ENCODE assay signal across 21 cellular contexts in genomic region chr22:44544523-44545433, GRCh38. TPM values are rescaled to one million over a fixed set of nuclear protein-coding genes. Genes with fewer than 3 reads are reported as not detected.
A peak's percentile ranks its signal among the peaks of the same experiment; 100 is the strongest.
DNase-seq lines count a peak whose midpoint lies in the region; ATAC-seq and TF ChIP-seq lines count a peak whose summit lies in the region.
"Had no signal": no experiment of that assay in that cellular context is flagged by ENCODE, and none has a peak within 500 bp of the region (broad histone marks: within the 10 kb centered on the region; RNA-seq: fewer than 3 reads in every experiment).

No MANE protein-coding gene starts in this region.

- H3K27ac ChIP-seq in hepatocyte = no peak overlapping the region
- H3K27ac ChIP-seq: Peyer's patch had no signal

- H3K36me3 Mint-ChIP-seq in neural crest cell (ENCODE audit: low read depth) = no peaks in the 10 kb centered on the region
- H3K36me3 Mint-ChIP-seq: IgD-negative memory B cell had no signal

- intact Hi-C loops in cardiac septum (cut with DNase I) (no loop called here), left ventricle myocardium superior (cut with micrococcal nuclease) (no loop called here)

- peaks cover 6% of the 10 kb centered on the region for H3K27me3 Mint-ChIP-seq in neural crest cell (ENCODE audit: low read depth)

- peak overlapping the region; percentile 81 for H3K27ac Mint-ChIP-seq in neural crest cell (ENCODE audit: unreplicated experiment)
- H3K27ac Mint-ChIP-seq: CD4-positive, alpha-beta T cell; IgD-negative memory B cell had no signal

- peaks cover 9% of the 10 kb centered on the region for H3K4me1 Mint-ChIP-seq in neural crest cell

- no peaks in the 10 kb centered on the region for H4K20me1 ChIP-seq in hepatocyte (ENCODE audit: insufficient read depth, poor library complexity, severe bottlenecking)

- no peaks in the 10 kb centered on the region for H3K9me3 Mint-ChIP-seq in neural crest cell
- H3K9me3 Mint-ChIP-seq: CD4-positive, alpha-beta T cell had no signal

- H3K36me3 ChIP-seq in hepatocyte (replicated peaks; ENCODE audit: insufficient read depth, low read depth) = no peaks in the 10 kb centered on the region
- H3K36me3 ChIP-seq: BE2C, Peyer's patch had no signal

- no peaks in the 10 kb centered on the region for H3K9me2 ChIP-seq in hepatocyte (replicated peaks; ENCODE audit: insufficient read depth)

- H3K9me3 ChIP-seq in hepatocyte (ENCODE audit: low read depth) = no peaks in the 10 kb centered on the region
- H3K9me3 ChIP-seq: BE2C, Peyer's patch had no signal

- H3K4me2 ChIP-seq in hepatocyte = no peak overlapping the region

- peaks cover 9% of the 10 kb centered on the region for H3K4me1 ChIP-seq in hepatocyte (ENCODE audit: insufficient read depth)
- H3K4me1 ChIP-seq: BE2C, Peyer's patch had no signal

- 90% methylated on average over 19 of the region's 19 CpGs for WGBS in hepatocyte (ENCODE audit: low lambda C conversion rate, missing lambda C conversion rate)

- H3K79me2 ChIP-seq in hepatocyte = no peaks in the 10 kb centered on the region

- H2AFZ ChIP-seq in hepatocyte = no peak overlapping the region

- no peaks in the 10 kb centered on the region for H3K27me3 ChIP-seq in hepatocyte
- H3K27me3 ChIP-seq: Peyer's patch had no signal

- H3K4me3 Mint-ChIP-seq in neural crest cell = no peak overlapping the region
- H3K4me3 Mint-ChIP-seq: CD4-positive, alpha-beta T cell; IgD-negative memory B cell had no signal

- DNase-seq in cardiac septum (ENCODE audit: low spot score) (peak; percentile 49), left ventricle myocardium superior (no peak), hepatocyte (ENCODE audit: low spot score) (peak; percentile 3), neural crest cell (ENCODE audit: low read depth, low spot score) (no peak), putamen (ENCODE audit: low spot score) (no peak), NCI-H1048 (lab: John Stamatoyannopoulos, UW) (no peak), MV-4-11 (lab: John Stamatoyannopoulos, UW) (no peak)
- no peak for DNase-seq in stimulated activated naive CD4-positive, alpha-beta T cell (lab: John Stamatoyannopoulos, UW)
- DNase-seq: BE2C; CD4-positive, alpha-beta T cell; GF-D8; HCEC 1CT; Karpas-422; NCI-H1092; NCI-H146; NCI-H2029 treated with DMSO at 0.1 percent for 48 hours; NCI-H446; Peyer's patch; Right ventricle myocardium superior had no signal

- H3K4me3 ChIP-seq in hepatocyte = no peak overlapping the region
- H3K4me3 ChIP-seq: GM12878, Peyer's patch had no signal

- TF ChIP-seq CTCF in hepatocyte (IDR thresholded peaks at IDR 0.05; ENCODE audit: poor library complexity) (no peak), neural crest cell (conservative IDR thresholded peaks at IDR 0.05) (no peak)

- ATAC-seq in left ventricle myocardium superior = no peak

RNA-seq across cellular contexts. Expression of gene RTL6, which starts 46.7 kb away (rescaled TPM):
- 25.6 TPM for total RNA-seq in cardiac septum
- 24.7 TPM for total RNA-seq in left ventricle myocardium superior
- total RNA-seq in hepatocyte = 20.6 and 23.4 TPM in 2 replicates
- polyA plus RNA-seq in hepatocyte = 13.0 and 15.3 TPM in 2 replicates
- total RNA-seq in neural crest cell = 45.0 and 45.6 TPM in 2 replicates

Comparison
In these comparisons a context has a peak if more than half of its experiments do, and no peak if none do; other contexts are left out.
1. DNase-seq: peak in cardiac septum (single experiment) and hepatocyte (single experiment); none in left ventricle myocardium superior (single experiment), neural crest cell (single experiment), putamen (single experiment), NCI-H1048 (single experiment), MV-4-11 (single experiment) and stimulated activated naive CD4-positive, alpha-beta T cell (0 of 6).